40 cellular contexts compared by ENCODE assay signal in genomic region chrX:82041034-82041433, GRCh38.
"Had no signal": no experiment of that assay in that cellular context is flagged by ENCODE, and none has a peak within 500 bp of the region (broad histone marks: within the 10 kb centered on the region; RNA-seq: fewer than 3 reads in every experiment).

No MANE protein-coding gene starts in this region.

- H3K27ac ChIP-seq: adrenal gland, ascending aorta, body of pancreas, brain microvascular endothelial cell, breast epithelium, cardiac muscle cell had no signal

- DNase-seq: activated effector memory CD4-positive, alpha-beta T cell treated with anti-CD3 and anti-CD28 coated beads, Interleukin-2, amount 50 U/mL, for 16 hours; activated effector memory CD4-positive, alpha-beta T cell treated with Interleukin-2 at 50 U/mL for 16 hours; activated gamma-delta T cell; activated gamma-delta T cell treated with Interleukin-2 at 50 U/mL for 16 hours; activated naive CD4-positive, alpha-beta T cell; activated naive CD4-positive, alpha-beta T cell treated with anti-CD3 and anti-CD28 coated beads for 36 hours; activated naive CD4-positive, alpha-beta T cell treated with anti-CD3 and anti-CD28 coated beads, Interleukin-2, amount 10 ng/mL, durations not matched to agents 7 days and 5 days; activated naive CD4-positive, alpha-beta T cell treated with anti-CD3 and anti-CD28 coated beads, Interleukin-2, amount 50 U/mL, for 16 hours; activated naive CD4-positive, alpha-beta T cell treated with Interleukin-2 at 50 U/mL for 16 hours; activated naive CD8-positive, alpha-beta T cell treated with anti-CD3 and anti-CD28 coated beads for 36 hours; activated naive CD8-positive, alpha-beta T cell treated with anti-CD3 and anti-CD28 coated beads, Interleukin-2, amount 10 ng/mL, durations not matched to agents 7 days and 5 days; activated naive CD8-positive, alpha-beta T cell treated with anti-CD3 and anti-CD28 coated beads, Interleukin-2, amount 50 U/mL, for 24 hours; activated T-cell treated with anti-CD3 and anti-CD28 coated beads for 4 hours; activated T-cell treated with anti-CD3 and anti-CD28 coated beads, Interleukin-2, amount 50 U/mL, for 1 hour; activated T-cell treated with anti-CD3 and anti-CD28 coated beads, Interleukin-2, amount 50 U/mL, for 24 hours; activated T-cell treated with anti-CD3 and anti-CD28 coated beads, Interleukin-2, amount 50 U/mL, for 4 hours; activated T-cell treated with anti-CD3 and anti-CD28 coated beads, Interleukin-2, amount 50 U/mL, for 48 hours; activated T-cell treated with anti-CD3 and anti-CD28 coated beads, Interleukin-2, amount 50 U/mL, for 72 hours; adrenal gland; amniotic stem cell; amygdala; anterior cingulate cortex; aorta; body of pancreas; brain microvascular endothelial cell; caudate nucleus; central memory CD4-positive, alpha-beta T cell; cerebellar nuclear complex had no signal

- H3K4me1 ChIP-seq: adrenal gland, ascending aorta, body of pancreas, breast epithelium had no signal

- H3K36me3 Mint-ChIP-seq: activated naive CD4-positive, alpha-beta T cell treated with anti-CD3 and anti-CD28 coated beads, Interleukin-2, amount 10 ng/mL, durations not matched to agents 7 days and 5 days; activated naive CD4-positive, alpha-beta T cell treated with anti-CD3 and anti-CD28 coated beads, Interleukin-2, amount 50 U/mL, for 24 hours; activated naive CD4-positive, alpha-beta T cell treated with anti-CD3 and anti-CD28 coated beads, Interleukin-2, amount 50 U/mL, for 72 hours; activated naive CD8-positive, alpha-beta T cell; activated naive CD8-positive, alpha-beta T cell treated with anti-CD3 and anti-CD28 coated beads for 36 hours; activated naive CD8-positive, alpha-beta T cell treated with anti-CD3 and anti-CD28 coated beads, Interleukin-2, amount 10 ng/mL, durations not matched to agents 7 days and 5 days; brain had no signal

- H3K4me3 ChIP-seq: adrenal gland, ascending aorta, body of pancreas, breast epithelium, cardiac muscle cell had no signal

- H3K4me1 Mint-ChIP-seq: activated naive CD4-positive, alpha-beta T cell treated with anti-CD3 and anti-CD28 coated beads, Interleukin-2, amount 10 ng/mL, durations not matched to agents 7 days and 5 days; activated naive CD4-positive, alpha-beta T cell treated with anti-CD3 and anti-CD28 coated beads, Interleukin-2, amount 50 U/mL, for 24 hours; activated naive CD8-positive, alpha-beta T cell treated with anti-CD3 and anti-CD28 coated beads for 36 hours; activated naive CD8-positive, alpha-beta T cell treated with anti-CD3 and anti-CD28 coated beads, Interleukin-2, amount 10 ng/mL, durations not matched to agents 7 days and 5 days; activated naive CD8-positive, alpha-beta T cell treated with anti-CD3 and anti-CD28 coated beads, Interleukin-2, amount 50 U/mL, for 24 hours; activated T-helper 17 cell treated with anti-CD3 and anti-CD28 coated beads, Interleukin-2, amount 50 U/mL, for 72 hours; brain; central memory CD8-positive, alpha-beta T cell had no signal

- H3K9me3 Mint-ChIP-seq: activated naive CD4-positive, alpha-beta T cell treated with anti-CD3 and anti-CD28 coated beads, Interleukin-2, amount 50 U/mL, for 24 hours; activated naive CD4-positive, alpha-beta T cell treated with anti-CD3 and anti-CD28 coated beads, Interleukin-2, amount 50 U/mL, for 72 hours; activated naive CD8-positive, alpha-beta T cell treated with anti-CD3 and anti-CD28 coated beads, Interleukin-2, amount 10 ng/mL, durations not matched to agents 7 days and 5 days; activated naive CD8-positive, alpha-beta T cell treated with anti-CD3 and anti-CD28 coated beads, Interleukin-2, amount 50 U/mL, for 24 hours; activated T-helper 1 cell treated with anti-CD3 and anti-CD28 coated beads, Interleukin-12 subunit alpha, Interleukin-12 subunit beta, Interleukin-2, Interleukin-4 antibody, amounts not matched to agents 30 ng/mL and 10 ng/mL and 1 ng/mL, durations not matched to agents 14 hours and 24 hours and 36 hours; activated T-helper 17 cell treated with anti-CD3 and anti-CD28 coated beads, Interleukin-2, amount 50 U/mL, for 72 hours had no signal

- H3K27me3 Mint-ChIP-seq: activated naive CD4-positive, alpha-beta T cell treated with anti-CD3 and anti-CD28 coated beads, Interleukin-2, amount 10 ng/mL, durations not matched to agents 7 days and 5 days; activated naive CD4-positive, alpha-beta T cell treated with anti-CD3 and anti-CD28 coated beads, Interleukin-2, amount 50 U/mL, for 24 hours; activated naive CD8-positive, alpha-beta T cell; activated naive CD8-positive, alpha-beta T cell treated with anti-CD3 and anti-CD28 coated beads for 36 hours; activated naive CD8-positive, alpha-beta T cell treated with anti-CD3 and anti-CD28 coated beads, Interleukin-2, amount 10 ng/mL, durations not matched to agents 7 days and 5 days; activated naive CD8-positive, alpha-beta T cell treated with anti-CD3 and anti-CD28 coated beads, Interleukin-2, amount 50 U/mL, for 24 hours; activated T-helper 17 cell treated with anti-CD3 and anti-CD28 coated beads, Interleukin-2, amount 50 U/mL, for 72 hours; brain; central memory CD8-positive, alpha-beta T cell had no signal

- H3K27me3 ChIP-seq: ascending aorta, body of pancreas, brain microvascular endothelial cell, cardiac muscle cell had no signal

- H3K4me3 Mint-ChIP-seq: activated naive CD4-positive, alpha-beta T cell treated with anti-CD3 and anti-CD28 coated beads for 36 hours; activated naive CD4-positive, alpha-beta T cell treated with anti-CD3 and anti-CD28 coated beads, Interleukin-2, amount 10 ng/mL, durations not matched to agents 7 days and 5 days; activated naive CD4-positive, alpha-beta T cell treated with anti-CD3 and anti-CD28 coated beads, Interleukin-2, amount 50 U/mL, for 24 hours; activated naive CD8-positive, alpha-beta T cell; activated naive CD8-positive, alpha-beta T cell treated with anti-CD3 and anti-CD28 coated beads for 36 hours; activated naive CD8-positive, alpha-beta T cell treated with anti-CD3 and anti-CD28 coated beads, Interleukin-2, amount 10 ng/mL, durations not matched to agents 7 days and 5 days; activated naive CD8-positive, alpha-beta T cell treated with anti-CD3 and anti-CD28 coated beads, Interleukin-2, amount 50 U/mL, for 24 hours; activated T-cell treated with anti-CD3 and anti-CD28 coated beads, Interleukin-2, amount 50 U/mL, for 24 hours; activated T-cell treated with anti-CD3 and anti-CD28 coated beads, Interleukin-2, amount 50 U/mL, for 4 hours; activated T-cell treated with anti-CD3 and anti-CD28 coated beads, Interleukin-2, amount 50 U/mL, for 72 hours; activated T-helper 1 cell treated with anti-CD3 and anti-CD28 coated beads, Interleukin-12 subunit alpha, Interleukin-12 subunit beta, Interleukin-2, Interleukin-4 antibody, amounts not matched to agents 30 ng/mL and 10 ng/mL and 1 ng/mL, durations not matched to agents 14 hours and 24 hours and 36 hours; activated T-helper 17 cell treated with anti-CD3 and anti-CD28 coated beads, Interleukin-2, amount 50 U/mL, for 72 hours; brain; central memory CD8-positive, alpha-beta T cell had no signal

- ATAC-seq: activated naive CD4-positive, alpha-beta T cell treated with anti-CD3 and anti-CD28 coated beads, Interleukin-2, amount 50 U/mL, for 72 hours; activated naive CD8-positive, alpha-beta T cell treated with anti-CD3 and anti-CD28 coated beads, Interleukin-2, amount 50 U/mL, for 24 hours; activated T-cell treated with anti-CD3 and anti-CD28 coated beads, Interleukin-2, amount 50 U/mL, for 4 hours; activated T-cell treated with anti-CD3 and anti-CD28 coated beads, Interleukin-2, amount 50 U/mL, for 72 hours; activated T-helper 17 cell treated with anti-CD3 and anti-CD28 coated beads, Interleukin-2, amount 50 U/mL, for 72 hours; body of pancreas had no signal

- FAIRE-seq: bronchial epithelial cell had no signal

- H3K27ac Mint-ChIP-seq: activated naive CD4-positive, alpha-beta T cell treated with anti-CD3 and anti-CD28 coated beads for 36 hours; activated naive CD4-positive, alpha-beta T cell treated with anti-CD3 and anti-CD28 coated beads, Interleukin-2, amount 10 ng/mL, durations not matched to agents 7 days and 5 days; activated naive CD4-positive, alpha-beta T cell treated with anti-CD3 and anti-CD28 coated beads, Interleukin-2, amount 50 U/mL, for 24 hours; activated naive CD4-positive, alpha-beta T cell treated with anti-CD3 and anti-CD28 coated beads, Interleukin-2, amount 50 U/mL, for 72 hours; activated naive CD8-positive, alpha-beta T cell; activated naive CD8-positive, alpha-beta T cell treated with anti-CD3 and anti-CD28 coated beads for 36 hours; activated naive CD8-positive, alpha-beta T cell treated with anti-CD3 and anti-CD28 coated beads, Interleukin-2, amount 10 ng/mL, durations not matched to agents 7 days and 5 days; activated naive CD8-positive, alpha-beta T cell treated with anti-CD3 and anti-CD28 coated beads, Interleukin-2, amount 50 U/mL, for 24 hours; activated T-cell treated with anti-CD3 and anti-CD28 coated beads, Interleukin-2, amount 50 U/mL, for 24 hours; activated T-cell treated with anti-CD3 and anti-CD28 coated beads, Interleukin-2, amount 50 U/mL, for 72 hours; activated T-helper 1 cell treated with anti-CD3 and anti-CD28 coated beads, Interleukin-12 subunit alpha, Interleukin-12 subunit beta, Interleukin-2, Interleukin-4 antibody, amounts not matched to agents 30 ng/mL and 10 ng/mL and 1 ng/mL, durations not matched to agents 14 hours and 24 hours and 36 hours; activated T-helper 17 cell treated with anti-CD3 and anti-CD28 coated beads, Interleukin-2, amount 50 U/mL, for 72 hours; activated T-helper 2 cell treated with anti-CD3 and anti-CD28 coated beads, Interferon-gamma antibody, Interleukin-2, Interleukin-4, amounts not matched to agents 10 μg/mL and 5 μg/mL and 100 μg/mL, durations not matched to agents 14 hours and 24 hours and 36 hours; brain had no signal

- H3K9me3 ChIP-seq: adrenal gland, body of pancreas had no signal

- H3K36me3 ChIP-seq: adrenal gland, ascending aorta, brain microvascular endothelial cell, cardiac muscle cell had no signal
